8 cellular contexts compared by ENCODE assay signal in the genomic region with DNA sequence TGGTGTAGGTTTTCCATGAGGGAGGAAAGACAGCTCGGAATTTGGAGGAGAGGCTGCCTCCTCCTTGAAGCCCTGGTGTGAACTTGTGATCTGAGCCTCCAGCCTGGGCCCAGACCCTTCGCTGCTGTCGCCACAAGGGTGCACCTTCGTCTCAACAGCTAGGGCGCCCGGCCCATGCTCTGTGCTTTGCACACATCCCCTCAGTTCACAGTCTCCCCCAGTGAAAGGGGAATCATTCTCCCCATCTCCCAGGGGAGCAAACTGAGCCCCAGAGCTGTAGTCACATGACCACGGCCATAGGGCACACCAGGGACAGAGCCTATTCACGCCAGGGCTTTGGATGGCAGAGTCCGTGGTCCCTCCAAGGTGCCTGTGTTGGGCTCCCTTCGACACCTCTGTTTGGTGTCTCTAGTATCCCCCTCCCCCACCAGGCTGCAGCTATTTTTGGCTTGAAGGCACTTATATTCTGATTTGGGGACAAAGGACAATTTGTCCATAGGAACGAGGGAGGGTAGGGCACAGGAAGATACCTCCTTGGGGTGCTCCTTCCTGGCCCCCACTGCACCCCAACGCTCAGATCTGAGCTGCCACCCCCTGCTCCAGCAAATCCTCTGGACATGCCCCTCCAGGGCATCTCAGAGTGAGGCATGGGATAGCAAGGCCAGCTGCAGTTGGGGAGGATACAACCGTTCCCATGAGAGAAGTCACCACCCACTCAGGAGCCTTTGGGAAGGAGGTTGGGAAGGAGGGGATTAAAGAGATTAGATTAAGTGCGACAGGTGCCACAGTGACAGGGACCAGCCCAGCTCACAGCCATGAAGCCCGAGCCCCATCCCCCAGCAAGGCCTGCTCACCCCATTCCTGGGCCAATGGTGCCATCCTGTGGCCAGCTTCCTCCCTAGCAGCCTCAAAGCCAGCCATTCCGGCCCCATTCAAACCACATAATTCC. TPM values are rescaled to one million over a fixed set of nuclear protein-coding genes. Genes with fewer than 3 reads are reported as not detected.
DNase-seq lines count a peak whose midpoint lies in the region; ATAC-seq, FAIRE-seq and TF ChIP-seq lines count a peak whose summit lies in the region.

No MANE protein-coding gene starts in this region.

- H3K4me2 ChIP-seq in osteoblast (ENCODE audit: insufficient read depth, low read length): no peak overlapping the region

- no peaks in the 10 kb centered on the region for H3K79me2 ChIP-seq in osteoblast (ENCODE audit: insufficient read depth, low read length)

- no peaks in the 10 kb centered on the region for H3K36me3 ChIP-seq in osteoblast (ENCODE audit: insufficient read depth, low read length)

- no peaks in the 10 kb centered on the region for H3K9me3 ChIP-seq in osteoblast (ENCODE audit: low read depth, low read length)

- no peak overlapping the region for H3K4me3 ChIP-seq in osteoblast (ENCODE audit: insufficient read depth, low read length)

- no peak for ATAC-seq in HG02870 (IDR thresholded peaks at IDR 0.05; ENCODE audit: unreplicated experiment)

- H3K27ac ChIP-seq in osteoblast (ENCODE audit: low read depth, low read length): no peak overlapping the region

- DNase-seq in DMS79 treated with DMSO at 0.1 percent for 48 hours (lab: John Stamatoyannopoulos, UW) (peak; percentile 64), LHCN-M2 (ENCODE audit: low read depth) (peak; percentile 90), RKO (ENCODE audit: low spot score) (peak; percentile 54), frontal cortex (ENCODE audit: low spot score in 2 of 2) (peak; percentile 64 to 87), osteoblast (ENCODE audit: insufficient read length, low spot score, missing footprints) (peak; percentile 93), ureter (ENCODE audit: low spot score) (peak; percentile 88)
- DNase-seq in activated gamma-delta T cell treated with anti-CD3 and anti-CD28 coated beads, Interleukin-2, amount 50 U/mL, for 16 hours (ENCODE audit: low read depth): peak; percentile 40

- FAIRE-seq in frontal cortex (lab: Jason Lieb, UNC): no peak

- no peak overlapping the region for H2AFZ ChIP-seq in osteoblast (ENCODE audit: low read length)

- peaks cover 22% of the 10 kb centered on the region for H3K27me3 ChIP-seq in osteoblast (ENCODE audit: insufficient read depth, low read length)

- H4K20me1 ChIP-seq in osteoblast (ENCODE audit: insufficient read depth, low read length): no peaks in the 10 kb centered on the region

- no peaks in the 10 kb centered on the region for H3K4me1 ChIP-seq in osteoblast (ENCODE audit: insufficient read depth, low read length)

- TF ChIP-seq CTCF in osteoblast (IDR thresholded peaks at IDR 0.05; ENCODE audit: extremely low read depth, low read depth, low read length): peak; percentile 93

RNA-seq across cellular contexts. Expression of gene MATN1, which starts 15.7 kb away (rescaled TPM):
- total RNA-seq in LHCN-M2 (2014; rRNA removed) (0.06 and 0.32 TPM in 2 replicates), frontal cortex (0.41 TPM), osteoblast (under 0.01 TPM in 1 of 2 replicates, not detected in the other), ureter (not detected)
- polyA plus RNA-seq in LHCN-M2 (2012): 0.05 TPM

RNA-seq across cellular contexts. Expression of gene LAPTM5, which starts 49.9 kb away (rescaled TPM):
- total RNA-seq in LHCN-M2 (2014; rRNA removed) (1.2 and 1.3 TPM in 2 replicates), frontal cortex (3.7 TPM), osteoblast (0.72 and 1.8 TPM in 2 replicates), ureter (34.2 TPM)
- 4.3 TPM for polyA plus RNA-seq in LHCN-M2 (2012)

Comparison
In these comparisons a context has a peak if more than half of its experiments do, and no peak if none do; other contexts are left out.
1. DNase-seq: peak in every context shown above with its lines; median percentile 93 in osteoblast; 90 in LHCN-M2; 88 in ureter; 76 in frontal cortex; 64 in DMS79 treated with DMSO at 0.1 percent for 48 hours; 54 in RKO; 40 in activated gamma-delta T cell treated with anti-CD3 and anti-CD28 coated beads, Interleukin-2, amount 50 U/mL, for 16 hours.